In the genomic region with DNA sequence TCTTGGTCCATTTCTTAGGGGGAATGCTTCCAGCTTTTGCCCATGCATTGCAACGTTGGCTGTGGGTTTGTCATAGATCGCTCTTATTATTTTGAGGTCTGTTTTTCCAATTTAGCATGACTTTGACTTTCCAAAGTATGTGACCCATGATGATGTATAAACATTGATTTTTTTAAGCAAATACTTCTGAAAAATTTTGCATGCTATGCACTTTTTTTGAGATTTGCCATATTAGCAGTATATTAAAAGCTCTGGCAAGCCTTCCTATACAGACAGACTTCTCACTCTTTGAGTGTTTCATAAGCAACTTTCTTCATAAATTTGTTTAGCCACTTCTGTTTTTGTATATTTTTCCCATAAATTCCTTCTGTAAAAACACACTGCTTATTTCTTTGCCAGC, we compare ENCODE assay signal across 8 cellular contexts.
"Had no signal": no experiment of that assay in that cellular context is flagged by ENCODE, and none has a peak within 500 bp of the region (broad histone marks: within the 10 kb centered on the region; RNA-seq: fewer than 3 reads in every experiment).

No MANE protein-coding gene starts in this region.

- FAIRE-seq: G401.6, GM12878, GM12891, GM12892, GM18507, GM19239 had no signal

- DNase-seq: GDM1, GF-D8 had no signal

- H3K4me3 ChIP-seq: GM12878 had no signal

- ATAC-seq: GM12878 had no signal
